ENCODE assay signal across 21 cellular contexts in the genomic region with DNA sequence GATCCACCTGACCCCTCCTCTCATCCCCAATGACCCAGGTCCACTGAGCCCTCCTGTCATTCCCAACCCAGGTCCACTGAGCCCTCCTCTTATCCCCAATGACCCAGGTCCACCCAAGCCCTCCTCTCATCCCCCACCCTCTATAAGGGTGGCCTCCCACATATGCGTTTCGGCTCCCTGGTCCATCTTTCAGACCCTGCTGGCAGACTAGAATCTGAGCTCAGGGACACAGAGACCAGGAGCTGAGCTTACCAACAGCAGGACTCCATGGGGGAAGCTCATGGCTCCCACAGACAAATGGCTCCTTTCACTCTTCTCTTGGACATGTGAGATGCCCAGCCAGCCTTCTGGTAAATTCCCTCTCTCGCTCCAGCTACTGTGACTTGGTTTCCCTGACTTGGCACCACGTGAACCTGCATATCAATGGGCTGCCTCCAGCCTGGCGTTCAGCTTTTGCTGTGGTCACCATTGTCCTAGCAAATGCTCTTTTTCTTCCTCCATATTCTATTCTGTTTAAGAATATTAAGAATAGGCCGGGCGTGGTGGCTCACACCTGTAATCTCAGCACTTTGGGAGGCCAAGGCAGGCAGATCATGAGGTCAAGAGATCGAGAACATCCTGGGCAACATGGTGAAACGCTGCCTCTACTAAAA. TPM values are rescaled to one million over a fixed set of nuclear protein-coding genes. Genes with fewer than 3 reads are reported as not detected.
A peak's percentile ranks its signal among the peaks of the same experiment; 100 is the strongest.
DNase-seq lines count a peak whose midpoint lies in the region; ATAC-seq and TF ChIP-seq lines count a peak whose summit lies in the region.
"Had no signal": no experiment of that assay in that cellular context is flagged by ENCODE, and none has a peak within 500 bp of the region (broad histone marks: within the 10 kb centered on the region; RNA-seq: fewer than 3 reads in every experiment).

No MANE protein-coding gene starts in this region.

- no peak overlapping the region for H4K8ac ChIP-seq in H9 (replicated peaks; ENCODE audit: insufficient read length, low read depth, low read length)

- H3K9me3 ChIP-seq in H9 (ENCODE audit: control insufficient read depth, low read depth, low read length) (no peaks in the 10 kb centered on the region), neural progenitor cell (ENCODE audit: low read depth) (no peaks in the 10 kb centered on the region), stomach smooth muscle (ENCODE audit: control insufficient read depth in 2 of 2, low read length in 2 of 2) (no peaks in the 10 kb centered on the region)
- H3K9me3 ChIP-seq: BE2C had no signal

- H3K23me2 ChIP-seq in H9 (ENCODE audit: insufficient read length, low read depth, low read length, poor library complexity, severe bottlenecking) = peaks cover 6% of the 10 kb centered on the region

- no peak overlapping the region for H3T11ph ChIP-seq in H9 (ENCODE audit: low read length)

- H3K56ac ChIP-seq in H9 (ENCODE audit: insufficient read length, low read depth, low read length) = no peak overlapping the region

- no peaks in the 10 kb centered on the region for H3K79me2 ChIP-seq in H9 (ENCODE audit: insufficient read depth, low read length)
- H3K79me2 ChIP-seq in neural progenitor cell (ENCODE audit: low read depth) = no peaks in the 10 kb centered on the region

- H2BK5ac ChIP-seq in H9 (ENCODE audit: insufficient read length, low read length) = no peak overlapping the region

- H2BK120ac ChIP-seq in H9 (ENCODE audit: low read depth, low read length, poor library complexity, severe bottlenecking) = no peak overlapping the region

- no peak overlapping the region for H3K4me2 ChIP-seq in H9 (ENCODE audit: insufficient read depth, insufficient read length, low read length)
- no peak overlapping the region for H3K4me2 ChIP-seq in neural progenitor cell
- H3K4me2 ChIP-seq: PC-9 had no signal

- no peak overlapping the region for H3K23ac ChIP-seq in H9 (ENCODE audit: insufficient read length, low read depth, low read length)

- peaks cover 22% of the 10 kb centered on the region for H3K27me3 Mint-ChIP-seq in H9 (ENCODE audit: low read depth)
- peaks cover 10% of the 10 kb centered on the region for H3K27me3 Mint-ChIP-seq in neural progenitor cell (ENCODE audit: insufficient read depth, low read depth)
- H3K27me3 Mint-ChIP-seq: CD4-positive, alpha-beta T cell had no signal

- ATAC-seq in GM21381 (IDR thresholded peaks at IDR 0.05; ENCODE audit: unreplicated experiment) = no peak

- H3K79me1 ChIP-seq in H9 (ENCODE audit: insufficient read depth, low read depth, low read length, poor library complexity, severe bottlenecking) = no peaks in the 10 kb centered on the region

- no peak overlapping the region for H2BK20ac ChIP-seq in H9 (ENCODE audit: low read depth, low read length, poor library complexity, severe bottlenecking)

- peak; percentile 37 for DNase-seq in activated effector memory CD4-positive, alpha-beta T cell treated with anti-CD3 and anti-CD28 coated beads, Interleukin-2, amount 50 U/mL, for 16 hours
- DNase-seq in activated effector memory CD4-positive, alpha-beta T cell treated with Interleukin-2 at 50 U/mL for 16 hours = no peak
- DNase-seq in H9 (peak; percentile 9), neural progenitor cell (ENCODE audit: low spot score) (no peak), DMS79 (lab: John Stamatoyannopoulos, UW) (no peak)
- DNase-seq in activated CD4-positive, alpha-beta T cell treated with anti-CD3 and anti-CD28 coated beads for 1 hour = no peak
- DNase-seq: BE2C; CD4-positive, alpha-beta T cell; DMS153; GF-D8; Kasumi-1; MG63; NCI-H1048; NCI-H1436; NCI-H1930; NCI-H345; NCI-H524 treated with DMSO at 0.1 percent for 48 hours; PC-9 had no signal

- H4K5ac ChIP-seq in H9 (ENCODE audit: insufficient read length, low read depth, low read length) = no peak overlapping the region

- H3K27me3 ChIP-seq in H9 (ENCODE audit: insufficient read depth, low read length) (no peaks in the 10 kb centered on the region), neural progenitor cell (peaks cover 29% of the 10 kb centered on the region), stomach smooth muscle (ENCODE audit: control insufficient read depth in 1 of 2, insufficient read depth in 2 of 2, low read length in 2 of 2) (no peaks in the 10 kb centered on the region)
- H3K27me3 ChIP-seq: BE2C, MG63 had no signal

- no peak overlapping the region for H3K27ac Mint-ChIP-seq in H9
- peak overlapping the region; percentile 69 for H3K27ac Mint-ChIP-seq in neural progenitor cell
- H3K27ac Mint-ChIP-seq: CD4-positive, alpha-beta T cell had no signal

- H3K4ac ChIP-seq in H9 (ENCODE audit: low read depth, low read length) = no peak overlapping the region

- H3K4me1 ChIP-seq in H9 (ENCODE audit: insufficient read depth, low read length) (peaks cover 4% of the 10 kb centered on the region; the same call in 1 of the 2 replicates), neural progenitor cell (peaks cover 12% of the 10 kb centered on the region), stomach smooth muscle (ENCODE audit: control insufficient read depth, insufficient read depth, low read length) (peaks cover 65% of the 10 kb centered on the region)

- H3K18ac ChIP-seq in H9 (ENCODE audit: insufficient read length, low read depth, low read length) = no peak overlapping the region

- no peaks in the 10 kb centered on the region for H4K20me1 ChIP-seq in H9 (ENCODE audit: control insufficient read depth, insufficient read depth, insufficient read length)
- peaks cover 5% of the 10 kb centered on the region for H4K20me1 ChIP-seq in neural progenitor cell (ENCODE audit: low read depth)

- H2AFZ ChIP-seq in H9 (ENCODE audit: low read length) (no peak overlapping the region), neural progenitor cell (replicated peaks) (no peak overlapping the region)
- H2AFZ ChIP-seq: PC-9 had no signal

- no peaks in the 10 kb centered on the region for H3F3A ChIP-seq in neural progenitor cell (ENCODE audit: low read depth)

- H3K4me3 ChIP-seq in neural progenitor cell (no peak overlapping the region), stomach smooth muscle (ENCODE audit: low read length in 2 of 2) (no peak overlapping the region)
- H3K4me3 ChIP-seq: MG63, PC-9 had no signal

- no peak overlapping the region for H3K14ac ChIP-seq in H9 (ENCODE audit: insufficient read depth, low read length)

- H2BK12ac ChIP-seq in H9 (ENCODE audit: insufficient read length, low read depth, low read length) = no peak overlapping the region

- H3K4me3 Mint-ChIP-seq in H9 (no peak overlapping the region), neural progenitor cell (no peak overlapping the region)
- H3K4me3 Mint-ChIP-seq: CD4-positive, alpha-beta T cell had no signal

- H2BK15ac ChIP-seq in H9 (ENCODE audit: low read depth, low read length) = no peak overlapping the region

- H3K4me1 Mint-ChIP-seq in H9 (peaks cover 15 to 17% of the 10 kb centered on the region in 2 experiments), neural progenitor cell (peaks cover 20% of the 10 kb centered on the region)

- H2AK5ac ChIP-seq in H9 (ENCODE audit: insufficient read length, low read length) = no peak overlapping the region

- H3K36me3 Mint-ChIP-seq in H9 (ENCODE audit: insufficient read depth in 1 of 3, low read depth in 3 of 3) (no peaks in the 10 kb centered on the region), neural progenitor cell (no peaks in the 10 kb centered on the region)

- no peak overlapping the region for H3K9ac ChIP-seq in H9 (ENCODE audit: extremely low read depth, insufficient read length, low read length)
- no peak overlapping the region for H3K9ac ChIP-seq in neural progenitor cell
- H3K9ac ChIP-seq in stomach smooth muscle (ENCODE audit: low read length in 2 of 2) = no peak overlapping the region

- no peaks in the 10 kb centered on the region; a peak in 1 of 5 replicates for H3K9me3 Mint-ChIP-seq in H9
- peaks cover 3% of the 10 kb centered on the region for H3K9me3 Mint-ChIP-seq in neural progenitor cell
- H3K9me3 Mint-ChIP-seq: CD4-positive, alpha-beta T cell had no signal

- TF ChIP-seq CTCF in H9 (conservative IDR thresholded peaks at IDR 0.05) (no peak), neural progenitor cell (IDR thresholded peaks at IDR 0.05) (no peak)

- no CpG with 5 or more reads among the region's 9 CpGs for WGBS in H9 (ENCODE audit: extremely low coverage, insufficient read length, low lambda C conversion rate)

- no peak overlapping the region for H3K27ac ChIP-seq in H9 (ENCODE audit: insufficient read length, low read depth, low read length)
- no peak overlapping the region for H3K27ac ChIP-seq in neural progenitor cell
- H3K27ac ChIP-seq in stomach smooth muscle (ENCODE audit: low read length) = peak overlapping the region; percentile 67
- H3K27ac ChIP-seq: PC-9, RWPE1 had no signal

- H3K36me3 ChIP-seq in neural progenitor cell (no peaks in the 10 kb centered on the region), stomach smooth muscle (ENCODE audit: control insufficient read depth in 2 of 2, insufficient read depth in 2 of 2, low read length in 2 of 2) (no peaks in the 10 kb centered on the region)
- H3K36me3 ChIP-seq: BE2C, MG63 had no signal

- H4K91ac ChIP-seq in H9 (ENCODE audit: insufficient read length, low read depth, low read length) = no peak overlapping the region

RNA-seq across cellular contexts. Expression of gene INPP5A, which starts 24.8 kb away (rescaled TPM):
- total RNA-seq in H9 (2021) (17.7 and 19.1 TPM in 2 replicates), neural progenitor cell (ENCODE audit: low replicate concordance) (14.2 and 21.3 TPM in 2 replicates)

Comparison
In these comparisons a context has a peak if more than half of its experiments do, and no peak if none do; other contexts are left out.
1. DNase-seq: peak in activated effector memory CD4-positive, alpha-beta T cell treated with anti-CD3 and anti-CD28 coated beads, Interleukin-2, amount 50 U/mL, for 16 hours (single experiment) and H9 (single experiment); none in activated effector memory CD4-positive, alpha-beta T cell treated with Interleukin-2 at 50 U/mL for 16 hours (single experiment), neural progenitor cell (single experiment), activated CD4-positive, alpha-beta T cell treated with anti-CD3 and anti-CD28 coated beads for 1 hour (single experiment) and DMS79 (single experiment).